In genomic region chr7:79912213-79912633, GRCh38 we compare ENCODE assay signal across 17 cellular contexts.
DNase-seq lines count a peak whose midpoint lies in the region; ATAC-seq and TF ChIP-seq lines count a peak whose summit lies in the region.
"Had no signal": no experiment of that assay in that cellular context is flagged by ENCODE, and none has a peak within 500 bp of the region (broad histone marks: within the 10 kb centered on the region; RNA-seq: fewer than 3 reads in every experiment).

No MANE protein-coding gene starts in this region.

- TF ChIP-seq CTCF in DND-41 (IDR thresholded peaks at IDR 0.05; ENCODE audit: borderline replicate concordance, extremely low read depth, low read length, poor library complexity, severe bottlenecking), result no peak
- TF ChIP-seq CTCF in upper lobe of right lung (IDR thresholded peaks at IDR 0.05), result no peak

- H4K8ac ChIP-seq in mesenchymal stem cell (ENCODE audit: low read length), result no peak overlapping the region

- intact Hi-C loops in activated naive CD4-positive, alpha-beta T cell treated with anti-CD3 and anti-CD28 coated beads for 36 hours (cut with micrococcal nuclease), result no loop called here
- intact Hi-C loops in upper lobe of right lung (cut with DNase I), result no loop called here

- CTCF ChIA-PET in activated naive CD4-positive, alpha-beta T cell treated with anti-CD3 and anti-CD28 coated beads for 36 hours (lab: Charles Lee), result no interaction called here
- CTCF ChIA-PET in activated CD8-positive, alpha-beta T cell treated with anti-CD3 and anti-CD28 coated beads, Interleukin-2, amount 10 ng/mL, durations not matched to agents 7 days and 5 days (lab: Charles Lee), result interaction anchor here (0.7 to 1.1 kb wide), 2 partner anchors 10 to 45 kb away, joined by 3 to 4 read pairs; no protein-coding TSS in a partner anchor

- H4K20me1 ChIP-seq in DND-41 (ENCODE audit: insufficient read depth, low read length), result no peaks in the 10 kb centered on the region

- no peak overlapping the region for H3K23ac ChIP-seq in mesenchymal stem cell (ENCODE audit: low read length in 2 of 2)

- peak overlapping the region in 1 of 2 experiments; percentile 40; a peak in 2 of 4 replicates for H3K4me3 ChIP-seq in DND-41 (ENCODE audit: low read depth in 1 of 2, low read length in 2 of 2)
- no peak overlapping the region for H3K4me3 ChIP-seq in mesenchymal stem cell (ENCODE audit: insufficient read depth in 1 of 2, low read depth in 1 of 2, low read length in 2 of 2)
- H3K4me3 ChIP-seq in upper lobe of right lung, result no peak overlapping the region
- H3K4me3 ChIP-seq: A549 had no signal

- H3K4ac ChIP-seq in mesenchymal stem cell (ENCODE audit: low read depth in 1 of 2, low read length in 2 of 2), result no peak overlapping the region

- H3K36me3 Mint-ChIP-seq in activated naive CD4-positive, alpha-beta T cell treated with anti-CD3 and anti-CD28 coated beads for 36 hours (ENCODE audit: low read depth), result no peaks in the 10 kb centered on the region
- H3K36me3 Mint-ChIP-seq in activated CD8-positive, alpha-beta T cell treated with anti-CD3 and anti-CD28 coated beads, Interleukin-2, amount 10 ng/mL, durations not matched to agents 7 days and 5 days (ENCODE audit: low read depth), result peaks cover 21% of the 10 kb centered on the region
- H3K36me3 Mint-ChIP-seq: CD14-positive monocyte had no signal

- H3K27me3 Mint-ChIP-seq in activated naive CD4-positive, alpha-beta T cell treated with anti-CD3 and anti-CD28 coated beads for 36 hours (ENCODE audit: low read depth), result no peaks in the 10 kb centered on the region
- peaks cover 2% of the 10 kb centered on the region for H3K27me3 Mint-ChIP-seq in activated CD8-positive, alpha-beta T cell treated with anti-CD3 and anti-CD28 coated beads, Interleukin-2, amount 10 ng/mL, durations not matched to agents 7 days and 5 days (ENCODE audit: low read depth)

- ATAC-seq in DND-41 (ENCODE audit: insufficient read depth, low read depth) (peak; percentile 90), upper lobe of right lung (no peak)
- peak; percentile 88 for ATAC-seq in activated CD8-positive, alpha-beta T cell treated with anti-CD3 and anti-CD28 coated beads, Interleukin-2, amount 10 ng/mL, durations not matched to agents 7 days and 5 days
- ATAC-seq in stimulated activated naive CD8-positive, alpha-beta T cell treated with anti-CD3 and anti-CD28 coated beads, Interleukin-15, Interleukin-2, amounts not matched to agents 100 U/mL and 50 U/mL, for 24 hours, result peak; percentile 43
- ATAC-seq: A549 had no signal

- 68% methylated on average over 2 of the region's 4 CpGs for WGBS in mesenchymal stem cell

- H3K4me1 ChIP-seq in DND-41 (ENCODE audit: insufficient read depth, low read length) (peaks cover 64% of the 10 kb centered on the region), mesenchymal stem cell (ENCODE audit: control insufficient read depth, insufficient read depth, low read depth, low read length) (no peaks in the 10 kb centered on the region), upper lobe of right lung (no peaks in the 10 kb centered on the region)
- H3K4me1 ChIP-seq: A549 had no signal

- H3K36me3 ChIP-seq in DND-41 (ENCODE audit: insufficient read depth, low read length) (0 out of 2 replicates have a peak, but pooled peaks cover 3% of the 10 kb centered on the region), mesenchymal stem cell (ENCODE audit: control insufficient read depth in 1 of 2, insufficient read depth in 2 of 2, low read depth in 1 of 2, low read length in 2 of 2) (no peaks in the 10 kb centered on the region), upper lobe of right lung (no peaks in the 10 kb centered on the region)

- peaks cover 62% of the 10 kb centered on the region for H3K4me1 Mint-ChIP-seq in activated naive CD4-positive, alpha-beta T cell treated with anti-CD3 and anti-CD28 coated beads for 36 hours (ENCODE audit: low read depth)
- H3K4me1 Mint-ChIP-seq in activated CD8-positive, alpha-beta T cell treated with anti-CD3 and anti-CD28 coated beads, Interleukin-2, amount 10 ng/mL, durations not matched to agents 7 days and 5 days (ENCODE audit: low read depth), result peaks cover 62% of the 10 kb centered on the region
- H3K4me1 Mint-ChIP-seq: CD14-positive monocyte had no signal

- H3K79me2 ChIP-seq in DND-41 (ENCODE audit: insufficient read depth, low read length), result no peaks in the 10 kb centered on the region

- H3K27me3 ChIP-seq in DND-41 (ENCODE audit: insufficient read depth, low read length, poor library complexity) (no peaks in the 10 kb centered on the region), mesenchymal stem cell (ENCODE audit: control insufficient read depth in 1 of 2, insufficient read depth in 1 of 2, low read length in 2 of 2) (no peaks in the 10 kb centered on the region), upper lobe of right lung (no peaks in the 10 kb centered on the region)

- no peak overlapping the region for H4K91ac ChIP-seq in mesenchymal stem cell (ENCODE audit: low read length)

- no peak overlapping the region for H2BK15ac ChIP-seq in mesenchymal stem cell (ENCODE audit: low read depth, poor library complexity, severe bottlenecking)

- H3K9ac ChIP-seq in DND-41 (ENCODE audit: low read depth, low read length), result peak overlapping the region; percentile 50
- no peak overlapping the region for H3K9ac ChIP-seq in mesenchymal stem cell (ENCODE audit: low read length)

- H2BK5ac ChIP-seq in mesenchymal stem cell (ENCODE audit: low read depth, low read length, poor library complexity, severe bottlenecking), result no peak overlapping the region

- no peak overlapping the region for H2BK120ac ChIP-seq in mesenchymal stem cell (ENCODE audit: low read depth, low read length)

- no peak overlapping the region for H2BK12ac ChIP-seq in mesenchymal stem cell (ENCODE audit: low read length in 2 of 2)

- peak overlapping the region; percentile 96 for H3K27ac ChIP-seq in DND-41 (ENCODE audit: low read length)
- no peak overlapping the region for H3K27ac ChIP-seq in mesenchymal stem cell (ENCODE audit: low read length, poor library complexity, severe bottlenecking)
- H3K27ac ChIP-seq in upper lobe of right lung, result no peak overlapping the region
- H3K27ac ChIP-seq: A549 had no signal

- peak; percentile 24 for DNase-seq in activated naive CD4-positive, alpha-beta T cell treated with anti-CD3 and anti-CD28 coated beads for 36 hours
- DNase-seq in activated naive CD4-positive, alpha-beta T cell treated with anti-CD3 and anti-CD28 coated beads, Interleukin-2, amount 50 U/mL, for 16 hours, result no peak
- DNase-seq in DND-41, result peak; percentile 66
- DNase-seq in activated CD8-positive, alpha-beta T cell treated with anti-CD3 and anti-CD28 coated beads, Interleukin-2, amount 10 ng/mL, durations not matched to agents 7 days and 5 days, result peak; percentile 48
- DNase-seq in stimulated activated naive CD8-positive, alpha-beta T cell treated with anti-CD3 and anti-CD28 coated beads, Interleukin-15, Interleukin-2, amounts not matched to agents 100 U/mL and 50 U/mL, for 24 hours, result no peak
- no peak for DNase-seq in mesenchymal stem cell
- no peak for DNase-seq in foreskin melanocyte
- DNase-seq in upper lobe of right lung, result no peak
- DNase-seq: Calu3; Kasumi-1; NCI-H187 treated with DMSO at 0.1 percent for 48 hours; NCI-H345; NCI-H69; NK-92 treated with Interleukin-12 subunit alpha and Interleukin-12 subunit beta, amount 100 ng/mL, for 24 hours; SIG-M5 had no signal

- no peak overlapping the region for H2AK5ac ChIP-seq in mesenchymal stem cell (ENCODE audit: low read length, severe bottlenecking)

- POLR2A ChIA-PET in activated CD8-positive, alpha-beta T cell treated with anti-CD3 and anti-CD28 coated beads, Interleukin-2, amount 10 ng/mL, durations not matched to agents 7 days and 5 days (lab: Charles Lee), result interaction anchor here (0.6 to 1.2 kb wide), 3 partner anchors 24 to 306 kb away, joined by 3 to 5 read pairs (median 3); no protein-coding TSS in a partner anchor

- no peak overlapping the region for H3K14ac ChIP-seq in mesenchymal stem cell (ENCODE audit: low read length in 2 of 2)

- H3K4me3 Mint-ChIP-seq in activated naive CD4-positive, alpha-beta T cell treated with anti-CD3 and anti-CD28 coated beads for 36 hours, result no peak overlapping the region
- peak overlapping the region; percentile 35 for H3K4me3 Mint-ChIP-seq in activated CD8-positive, alpha-beta T cell treated with anti-CD3 and anti-CD28 coated beads, Interleukin-2, amount 10 ng/mL, durations not matched to agents 7 days and 5 days
- H3K4me3 Mint-ChIP-seq: CD14-positive monocyte had no signal

- H3K27ac Mint-ChIP-seq in activated naive CD4-positive, alpha-beta T cell treated with anti-CD3 and anti-CD28 coated beads for 36 hours, result no peak overlapping the region
- H3K27ac Mint-ChIP-seq in activated CD8-positive, alpha-beta T cell treated with anti-CD3 and anti-CD28 coated beads, Interleukin-2, amount 10 ng/mL, durations not matched to agents 7 days and 5 days, result peak overlapping the region; percentile 82
- H3K27ac Mint-ChIP-seq: CD14-positive monocyte had no signal

- H3K4me2 ChIP-seq in DND-41 (ENCODE audit: insufficient read depth, low read length) (peak overlapping the region; percentile 66), mesenchymal stem cell (ENCODE audit: low read length, poor library complexity, severe bottlenecking) (no peak overlapping the region)
- H3K4me2 ChIP-seq: A549 had no signal

- H3K9me3 ChIP-seq in DND-41 (ENCODE audit: insufficient read depth, low read length, severe bottlenecking), result peaks cover 7% of the 10 kb centered on the region
- no peaks in the 10 kb centered on the region for H3K9me3 ChIP-seq in mesenchymal stem cell (ENCODE audit: control insufficient read depth, low read length)
- H3K9me3 ChIP-seq in upper lobe of right lung, result no peaks in the 10 kb centered on the region
- H3K9me3 ChIP-seq: A549 had no signal

- H3K18ac ChIP-seq in mesenchymal stem cell (ENCODE audit: low read depth in 1 of 2, low read length in 2 of 2), result no peak overlapping the region

- no peaks in the 10 kb centered on the region for H3K9me3 Mint-ChIP-seq in activated naive CD4-positive, alpha-beta T cell treated with anti-CD3 and anti-CD28 coated beads for 36 hours
- H3K9me3 Mint-ChIP-seq in activated CD8-positive, alpha-beta T cell treated with anti-CD3 and anti-CD28 coated beads, Interleukin-2, amount 10 ng/mL, durations not matched to agents 7 days and 5 days (ENCODE audit: insufficient read depth), result peaks cover 11% of the 10 kb centered on the region

- no peak overlapping the region for H2AFZ ChIP-seq in DND-41 (ENCODE audit: low read depth, low read length)
- H2AFZ ChIP-seq in mesenchymal stem cell (ENCODE audit: low read depth, low read length), result no peak overlapping the region

- H3K79me1 ChIP-seq in mesenchymal stem cell (replicated peaks; ENCODE audit: low read length, poor library complexity, severe bottlenecking), result no peaks in the 10 kb centered on the region

Comparison
In these comparisons a context has a peak if more than half of its experiments do, and no peak if none do; other contexts are left out.
1. DNase-seq: peak in activated naive CD4-positive, alpha-beta T cell treated with anti-CD3 and anti-CD28 coated beads for 36 hours (single experiment), DND-41 (single experiment) and activated CD8-positive, alpha-beta T cell treated with anti-CD3 and anti-CD28 coated beads, Interleukin-2, amount 10 ng/mL, durations not matched to agents 7 days and 5 days (single experiment); none in activated naive CD4-positive, alpha-beta T cell treated with anti-CD3 and anti-CD28 coated beads, Interleukin-2, amount 50 U/mL, for 16 hours (single experiment), stimulated activated naive CD8-positive, alpha-beta T cell treated with anti-CD3 and anti-CD28 coated beads, Interleukin-15, Interleukin-2, amounts not matched to agents 100 U/mL and 50 U/mL, for 24 hours (single experiment), mesenchymal stem cell (single experiment), foreskin melanocyte (single experiment) and upper lobe of right lung (single experiment).